ENCODE assay signal across 5 cellular contexts in genomic region chr10:33057620-33058019, GRCh38.
"Had no signal": no experiment of that assay in that cellular context is flagged by ENCODE, and none has a peak within 500 bp of the region (broad histone marks: within the 10 kb centered on the region; RNA-seq: fewer than 3 reads in every experiment).

No MANE protein-coding gene starts in this region.

- DNase-seq: GM23248, GOT3, H7, HCEC 1CT, IMR-90 had no signal

- H3K9ac ChIP-seq: GM23248 had no signal

- H3K27ac ChIP-seq: GM23248 had no signal

- H2AFZ ChIP-seq: GM23248 had no signal

- H3K4me3 ChIP-seq: GM23248 had no signal
